In the genomic region with DNA sequence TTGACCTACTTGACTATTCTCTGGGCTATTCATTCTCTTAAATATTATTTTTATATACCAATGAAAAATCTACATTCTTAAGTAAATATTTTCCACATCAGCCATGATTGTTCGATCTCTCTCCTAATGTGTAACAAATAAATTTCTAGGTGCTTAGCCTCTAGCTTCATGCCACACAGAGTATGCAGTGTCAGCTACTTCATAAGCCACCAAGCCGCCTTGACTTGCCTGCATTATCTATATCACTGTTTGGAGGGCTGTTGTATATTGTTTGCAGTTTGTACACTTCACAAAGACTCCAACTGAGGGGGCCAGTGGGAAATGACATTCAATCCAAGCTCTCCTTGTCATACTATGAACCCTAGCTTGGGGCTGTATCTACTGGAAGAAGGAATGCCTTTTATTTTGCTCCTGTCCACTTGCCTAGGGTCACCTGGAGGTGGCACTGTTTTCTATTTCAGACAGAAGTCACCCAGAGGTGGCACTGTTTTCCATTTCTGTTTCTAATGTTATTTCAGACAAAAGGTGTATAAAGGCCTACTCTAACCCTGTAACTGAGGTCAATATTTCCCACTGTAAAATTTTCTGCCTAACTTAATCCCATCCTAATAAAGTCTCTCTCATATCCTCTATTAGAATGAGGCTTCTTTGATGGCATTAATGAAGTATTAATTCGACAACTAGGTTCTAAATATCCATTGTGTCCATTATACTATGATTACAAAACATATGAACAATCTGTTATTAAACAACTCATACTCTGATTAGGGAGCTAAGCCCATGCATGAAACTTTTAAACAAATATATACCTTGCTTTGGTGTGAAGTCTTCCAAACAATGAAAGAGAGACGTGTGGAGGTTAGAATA, we compare ENCODE assay signal across 8 cellular contexts. TPM values are rescaled to one million over a fixed set of nuclear protein-coding genes. Genes with fewer than 3 reads are reported as not detected.
DNase-seq lines count a peak whose midpoint lies in the region; ATAC-seq and TF ChIP-seq lines count a peak whose summit lies in the region.

No MANE protein-coding gene starts in this region.

- H3K9ac ChIP-seq in fibroblast of lung (ENCODE audit: insufficient read depth, low read length) (no peak overlapping the region), smooth muscle cell (ENCODE audit: low read depth) (no peak overlapping the region)

- H3K4me1 ChIP-seq in fibroblast of lung (ENCODE audit: control insufficient read depth, extremely low read depth, insufficient read depth, low read length) (peaks cover 3% of the 10 kb centered on the region), smooth muscle cell (ENCODE audit: low read depth) (peaks cover 11% of the 10 kb centered on the region)

- no peak overlapping the region for H2AFZ ChIP-seq in fibroblast of lung (ENCODE audit: low read length)
- no peak overlapping the region for H2AFZ ChIP-seq in smooth muscle cell (ENCODE audit: low read depth)

- H3K27me3 ChIP-seq in fibroblast of lung (ENCODE audit: control insufficient read depth, insufficient read depth, low read length), result no peaks in the 10 kb centered on the region
- H3K27me3 ChIP-seq in smooth muscle cell (ENCODE audit: low read depth), result no peaks in the 10 kb centered on the region

- H3F3A ChIP-seq in smooth muscle cell (ENCODE audit: low read depth), result peaks cover 5% of the 10 kb centered on the region

- H3K36me3 ChIP-seq in fibroblast of lung (ENCODE audit: control insufficient read depth, insufficient read depth, low read length) (no peaks in the 10 kb centered on the region), smooth muscle cell (ENCODE audit: low read depth) (no peaks in the 10 kb centered on the region)

- no peaks in the 10 kb centered on the region for H4K20me1 ChIP-seq in fibroblast of lung (ENCODE audit: control insufficient read depth, extremely low read depth, insufficient read depth, low read length)
- peaks cover 72% of the 10 kb centered on the region for H4K20me1 ChIP-seq in smooth muscle cell (ENCODE audit: low read depth)

- TF ChIP-seq CTCF in fibroblast of lung (conservative IDR thresholded peaks at IDR 0.05 in 1 of 2, IDR thresholded peaks at IDR 0.05 in 1 of 2; ENCODE audit: low read depth in 1 of 2, low read length in 2 of 2), result peak; percentile 36 to 61
- peak; percentile 50 for TF ChIP-seq CTCF in smooth muscle cell (IDR thresholded peaks at IDR 0.05; ENCODE audit: borderline replicate concordance, insufficient read depth, poor library complexity, severe bottlenecking)

- ATAC-seq in GM18519 (IDR thresholded peaks at IDR 0.05; ENCODE audit: low FRiP score, unreplicated experiment), result peak; percentile 98
- ATAC-seq in HG02938 (IDR thresholded peaks at IDR 0.05; ENCODE audit: unreplicated experiment), result peak; percentile 99

- H3K4me3 ChIP-seq in fibroblast of lung (replicated peaks in 1 of 4; ENCODE audit: control extremely low read depth in 1 of 4, insufficient read depth in 1 of 4, low read depth in 3 of 4, low read length in 4 of 4) (no peak overlapping the region), smooth muscle cell (no peak overlapping the region)

- H3K4me2 ChIP-seq in fibroblast of lung (ENCODE audit: extremely low read depth, insufficient read depth, low read length) (no peak overlapping the region), smooth muscle cell (no peak overlapping the region)

- no peak overlapping the region for H3K27ac ChIP-seq in fibroblast of lung (ENCODE audit: insufficient read depth, low read length)
- H3K27ac ChIP-seq in smooth muscle cell (ENCODE audit: low read depth), result peak overlapping the region; percentile 60

- H3K79me2 ChIP-seq in fibroblast of lung (ENCODE audit: control insufficient read depth, insufficient read depth, low read length) (peaks cover 79% of the 10 kb centered on the region), smooth muscle cell (ENCODE audit: low read depth) (peaks cover 100% of the 10 kb centered on the region)

- 92% methylated on average over 4 of the region's 4 CpGs for WGBS in smooth muscle cell (ENCODE audit: low lambda C conversion rate)

- DNase-seq in CD1c-positive myeloid dendritic cell (ENCODE audit: extremely low spot score), result peak; percentile 52
- DNase-seq in NCI-H2227 (lab: John Stamatoyannopoulos, UW; ENCODE audit: unreplicated experiment), result peak; percentile 77
- peak; percentile 40 to 50 for DNase-seq in activated CD4-positive, alpha-beta T cell treated with anti-CD3 and anti-CD28 coated beads, Interleukin-2, amount 50 U/mL, for 48 hours
- peak; percentile 28 to 54 for DNase-seq in fibroblast of lung (ENCODE audit: low read depth in 2 of 2)
- DNase-seq in smooth muscle cell (lab: John Stamatoyannopoulos, UW; ENCODE audit: unreplicated experiment), result no peak
- DNase-seq in retina, result no peak

- H3K9me3 ChIP-seq in fibroblast of lung (ENCODE audit: control insufficient read depth, insufficient read depth, low read depth, low read length) (no peaks in the 10 kb centered on the region), smooth muscle cell (replicated peaks; ENCODE audit: low read depth) (no peaks in the 10 kb centered on the region)

RNA-seq across cellular contexts. Expression of a gene that starts 36.4 kb away (rescaled TPM):
- total RNA-seq in fibroblast of lung (200 and 253 TPM in 2 replicates), smooth muscle cell (697 and 944 TPM in 2 replicates)
- polyA plus RNA-seq in fibroblast of lung (93.1 and 353 TPM in 2 replicates), smooth muscle cell (295 and 364 TPM in 2 replicates)
- 101 and 369 TPM in 2 replicates for polyA plus RNA-seq in fibroblast of lung (2012)
- 109 and 270 TPM in 2 replicates for polyA minus RNA-seq in fibroblast of lung (ENCODE audit: low replicate concordance)

Comparison
In these comparisons a context has a peak if more than half of its experiments do, and no peak if none do; other contexts are left out.
1. DNase-seq: peak in CD1c-positive myeloid dendritic cell (single experiment), NCI-H2227 (single experiment), activated CD4-positive, alpha-beta T cell treated with anti-CD3 and anti-CD28 coated beads, Interleukin-2, amount 50 U/mL, for 48 hours (2 of 2) and fibroblast of lung (2 of 2); none in smooth muscle cell (single experiment) and retina (single experiment).